14 cellular contexts compared by ENCODE assay signal in genomic region chr13:110698689-110699088, GRCh38. TPM values are rescaled to one million over a fixed set of nuclear protein-coding genes. Genes with fewer than 3 reads are reported as not detected.
DNase-seq lines count a peak whose midpoint lies in the region; ATAC-seq, FAIRE-seq and TF ChIP-seq lines count a peak whose summit lies in the region.
"Had no signal": no experiment of that assay in that cellular context is flagged by ENCODE, and none has a peak within 500 bp of the region (broad histone marks: within the 10 kb centered on the region; RNA-seq: fewer than 3 reads in every experiment).

No MANE protein-coding gene starts in this region.

- H3K27ac ChIP-seq in upper lobe of left lung = peak overlapping the region; percentile 24 to 63 (median 42)

- peaks cover 10 to 25% (median 16%) of the 10 kb centered on the region in 4 donors for H3K4me1 ChIP-seq in upper lobe of left lung

- no peak for ATAC-seq in activated T-cell treated with anti-CD3 and anti-CD28 coated beads, Interleukin-2, amount 50 U/mL, for 72 hours (replicated peaks in 1 of 2)
- ATAC-seq in GM21723 (IDR thresholded peaks at IDR 0.05; ENCODE audit: unreplicated experiment) (peak; percentile 74), HG03378 (IDR thresholded peaks at IDR 0.05; ENCODE audit: unreplicated experiment) (peak; percentile 63), upper lobe of left lung (ENCODE audit: low FRiP score in 2 of 2) (no peak)
- ATAC-seq in natural killer cell treated with Interleukin-12 subunit alpha and Interleukin-12 subunit beta and Interleukin-15 and Interleukin-18, amount 100 ng/mL, for 72 hours = no peak

- no peaks in the 10 kb centered on the region for H3K9me3 ChIP-seq in upper lobe of left lung

- H3K36me3 Mint-ChIP-seq in activated T-cell treated with anti-CD3 and anti-CD28 coated beads, Interleukin-2, amount 50 U/mL, for 72 hours (ENCODE audit: insufficient read depth in 2 of 2) = peaks cover 7 to 26% of the 10 kb centered on the region in 2 donors
- peaks cover 22% of the 10 kb centered on the region for H3K36me3 Mint-ChIP-seq in natural killer cell treated with Interleukin-12 subunit alpha and Interleukin-12 subunit beta and Interleukin-15 and Interleukin-18, amount 100 ng/mL, for 72 hours

- no peak for TF ChIP-seq POLR2A in upper lobe of left lung (IDR thresholded peaks at IDR 0.05)

- no peaks in the 10 kb centered on the region for H3K27me3 ChIP-seq in upper lobe of left lung

- TF ChIP-seq CTCF in upper lobe of left lung (IDR thresholded peaks at IDR 0.05) (no peak), D721Med (IDR thresholded peaks at IDR 0.05; ENCODE audit: insufficient read depth, missing control alignments) (no peak)

- WGBS in upper lobe of left lung, 2 donors = 81 to 91% methylated on average over 4 of the region's 4 CpGs

- DNase-seq in activated T-cell treated with anti-CD3 and anti-CD28 coated beads, Interleukin-2, amount 50 U/mL, for 72 hours = no peak
- no peak for DNase-seq in activated T-cell treated with anti-CD3 and anti-CD28 coated beads for 4 hours
- no peak for DNase-seq in upper lobe of left lung
- no peak for DNase-seq in COLO668 (lab: John Stamatoyannopoulos, UW; ENCODE audit: unreplicated experiment)
- no peak for DNase-seq in D721Med (ENCODE audit: insufficient read length, low spot score)
- DNase-seq in natural killer cell treated with Interleukin-12 subunit alpha and Interleukin-12 subunit beta and Interleukin-15 and Interleukin-18, amount 100 ng/mL, for 72 hours (ENCODE audit: low spot score) = no peak
- DNase-seq: anterior cingulate cortex, endodermal cell, GDM1, NCI-H2227 treated with DMSO at 0.1 percent for 48 hours had no signal

- H3K4me1 Mint-ChIP-seq in activated T-cell treated with anti-CD3 and anti-CD28 coated beads, Interleukin-2, amount 50 U/mL, for 72 hours (ENCODE audit: low read depth) = peaks cover 36% of the 10 kb centered on the region
- peaks cover 17 to 25% of the 10 kb centered on the region in 2 donors for H3K4me1 Mint-ChIP-seq in natural killer cell treated with Interleukin-12 subunit alpha and Interleukin-12 subunit beta and Interleukin-15 and Interleukin-18, amount 100 ng/mL, for 72 hours (ENCODE audit: low read depth in 2 of 2)

- H3K36me3 ChIP-seq in upper lobe of left lung = peaks cover 6 to 80% (median 35%) of the 10 kb centered on the region in 4 donors

- no peak overlapping the region for H3K4me3 Mint-ChIP-seq in activated T-cell treated with anti-CD3 and anti-CD28 coated beads, Interleukin-2, amount 50 U/mL, for 72 hours
- no peak overlapping the region for H3K4me3 Mint-ChIP-seq in natural killer cell treated with Interleukin-12 subunit alpha and Interleukin-12 subunit beta and Interleukin-15 and Interleukin-18, amount 100 ng/mL, for 72 hours
- H3K4me3 Mint-ChIP-seq: endodermal cell, nephron had no signal

- H3K9me3 Mint-ChIP-seq in activated T-cell treated with anti-CD3 and anti-CD28 coated beads, Interleukin-2, amount 50 U/mL, for 72 hours = no peaks in the 10 kb centered on the region
- no peaks in the 10 kb centered on the region for H3K9me3 Mint-ChIP-seq in natural killer cell treated with Interleukin-12 subunit alpha and Interleukin-12 subunit beta and Interleukin-15 and Interleukin-18, amount 100 ng/mL, for 72 hours
- H3K9me3 Mint-ChIP-seq: endodermal cell, nephron had no signal

- no peaks in the 10 kb centered on the region for H3K27me3 Mint-ChIP-seq in activated T-cell treated with anti-CD3 and anti-CD28 coated beads, Interleukin-2, amount 50 U/mL, for 72 hours (ENCODE audit: low read depth)
- no peaks in the 10 kb centered on the region for H3K27me3 Mint-ChIP-seq in natural killer cell treated with Interleukin-12 subunit alpha and Interleukin-12 subunit beta and Interleukin-15 and Interleukin-18, amount 100 ng/mL, for 72 hours

- no peak overlapping the region for H3K4me3 ChIP-seq in upper lobe of left lung

- FAIRE-seq in D721Med (lab: Jason Lieb, UNC) = no peak
- FAIRE-seq: TTC549 had no signal

- H3K27ac Mint-ChIP-seq in activated T-cell treated with anti-CD3 and anti-CD28 coated beads, Interleukin-2, amount 50 U/mL, for 72 hours = peak overlapping the region; percentile 24
- H3K27ac Mint-ChIP-seq in natural killer cell treated with Interleukin-12 subunit alpha and Interleukin-12 subunit beta and Interleukin-15 and Interleukin-18, amount 100 ng/mL, for 72 hours = peak overlapping the region in 1 of 2 donors; percentile 47
- H3K27ac Mint-ChIP-seq: endodermal cell, nephron had no signal

- TF ChIP-seq EP300 in upper lobe of left lung (IDR thresholded peaks at IDR 0.05) = no peak

RNA-seq across cellular contexts. Expression of gene CARS2, which starts 7.2 kb away (rescaled TPM):
- 10 to 100 TPM; 42.3 to 59.3 TPM for total RNA-seq in activated T-cell treated with anti-CD3 and anti-CD28 coated beads, Interleukin-2, amount 50 U/mL, for 72 hours
- 100 to 1,000 TPM in 1 of 6 donors, 10 to 100 TPM in 5; 53.2 to 107 (median 63.0) TPM for total RNA-seq in upper lobe of left lung
- total RNA-seq in natural killer cell treated with Interleukin-12 subunit alpha and Interleukin-12 subunit beta and Interleukin-15 and Interleukin-18, amount 100 ng/mL, for 72 hours = 100 to 1,000 TPM in 1 of 2 donors, 10 to 100 TPM in 1; 58.1 to 112 TPM

RNA-seq across cellular contexts. Expression of gene ING1, which starts 14.8 kb away (rescaled TPM):
- 10 to 100 TPM; 19.9 to 24.2 TPM for total RNA-seq in activated T-cell treated with anti-CD3 and anti-CD28 coated beads, Interleukin-2, amount 50 U/mL, for 72 hours
- total RNA-seq in upper lobe of left lung = 10 to 100 TPM; 11.8 to 31.4 (median 17.9) TPM
- total RNA-seq in natural killer cell treated with Interleukin-12 subunit alpha and Interleukin-12 subunit beta and Interleukin-15 and Interleukin-18, amount 100 ng/mL, for 72 hours = 10 to 100 TPM; 11.1 to 15.7 TPM

Comparison
In these comparisons a context has a peak if more than half of its experiments do, and no peak if none do; other contexts are left out.
1. ATAC-seq: peak in GM21723 (single experiment) and HG03378 (single experiment); none in activated T-cell treated with anti-CD3 and anti-CD28 coated beads, Interleukin-2, amount 50 U/mL, for 72 hours (0 of 2), upper lobe of left lung (0 of 2) and natural killer cell treated with Interleukin-12 subunit alpha and Interleukin-12 subunit beta and Interleukin-15 and Interleukin-18, amount 100 ng/mL, for 72 hours (0 of 2).